In genomic region chr4:72977936-72978485, GRCh38 we compare ENCODE assay signal across 16 cellular contexts.
DNase-seq lines count a peak whose midpoint lies in the region; ATAC-seq and TF ChIP-seq lines count a peak whose summit lies in the region.
"Had no signal": no experiment of that assay in that cellular context is flagged by ENCODE, and none has a peak within 500 bp of the region (broad histone marks: within the 10 kb centered on the region; RNA-seq: fewer than 3 reads in every experiment).

No MANE protein-coding gene starts in this region.

- no peaks in the 10 kb centered on the region for H3K79me2 ChIP-seq in PC-3 (ENCODE audit: low read length)
- no peaks in the 10 kb centered on the region for H3K79me2 ChIP-seq in hepatocyte

- DNase-seq in PC-3 (no peak), astrocyte of the hippocampus (ENCODE audit: low read depth, low spot score) (peak; percentile 71), hepatocyte (ENCODE audit: low spot score) (no peak), sciatic nerve (ENCODE audit: low spot score) (no peak), A673 (ENCODE audit: low spot score) (no peak), GOT3 (lab: John Stamatoyannopoulos, UW) (no peak)
- DNase-seq in activated naive CD4-positive, alpha-beta T cell treated with anti-CD3 and anti-CD28 coated beads, Interleukin-2, amount 50 U/mL, for 16 hours, result no peak
- DNase-seq in stimulated activated CD4-positive, alpha-beta T cell treated with anti-CD3 and anti-CD28 coated beads, Interleukin-2, amount 100 ng/mL, for 24 hours, result no peak
- DNase-seq: NCI-H1048; NCI-H2227 treated with DMSO at 0.1 percent for 48 hours; NCI-H526; NK-92 treated with Interleukin-12 subunit alpha and Interleukin-12 subunit beta, amount 100 ng/mL, for 24 hours; OCI-M1 had no signal

- no peak overlapping the region for H2AFZ ChIP-seq in PC-3 (ENCODE audit: low read length)
- peak overlapping the region; percentile 18 for H2AFZ ChIP-seq in hepatocyte

- no peak overlapping the region for H3K4me3 ChIP-seq in PC-3 (ENCODE audit: low read length)
- no peak overlapping the region for H3K4me3 ChIP-seq in hepatocyte
- H3K4me3 ChIP-seq in A673 (ENCODE audit: low read depth, low read length, poor library complexity, severe bottlenecking), result no peak overlapping the region
- H3K4me3 ChIP-seq: BLaER1, HAP-1, SK-N-MC had no signal

- no peaks in the 10 kb centered on the region for H3K9me3 ChIP-seq in PC-3 (ENCODE audit: low read length)
- H3K9me3 ChIP-seq in hepatocyte (ENCODE audit: low read depth), result no peaks in the 10 kb centered on the region
- no peaks in the 10 kb centered on the region for H3K9me3 ChIP-seq in A673 (ENCODE audit: low read depth, low read length, poor library complexity, severe bottlenecking)
- H3K9me3 ChIP-seq: BLaER1, HAP-1 had no signal

- H3F3A ChIP-seq in PC-3 (ENCODE audit: low read length, unreplicated experiment), result peaks cover 4% of the 10 kb centered on the region

- intact Hi-C loops in PC-3 (cut with micrococcal nuclease), result no loop called here
- intact Hi-C loops in sciatic nerve (cut with DNase I), result no loop called here
- intact Hi-C loops in A673 (cut with micrococcal nuclease; ENCODE audit: unreplicated experiment), result no loop called here

- H3K27ac ChIP-seq in PC-3 (ENCODE audit: low read length), result no peak overlapping the region
- peak overlapping the region; percentile 27 for H3K27ac ChIP-seq in hepatocyte
- no peak overlapping the region for H3K27ac ChIP-seq in A673 (ENCODE audit: low read depth, low read length, poor library complexity, severe bottlenecking)
- H3K27ac ChIP-seq: BLaER1, SK-N-MC had no signal

- H3K4me2 ChIP-seq in PC-3 (ENCODE audit: low read length), result no peak overlapping the region
- H3K4me2 ChIP-seq in hepatocyte, result no peak overlapping the region
- H3K4me2 ChIP-seq: BLaER1 had no signal

- BruUV-seq in PC-3 (replicated peaks; lab: Mats Ljungman, UMichigan), result no TSS peak
- BruUV-seq in A673 (replicated peaks; lab: Mats Ljungman, UMichigan), result no TSS peak

- TF ChIP-seq CTCF in PC-3 (conservative IDR thresholded peaks at IDR 0.05; ENCODE audit: low read depth, low read length) (no peak), hepatocyte (IDR thresholded peaks at IDR 0.05; ENCODE audit: poor library complexity) (no peak), A673 (conservative IDR thresholded peaks at IDR 0.05; ENCODE audit: low read depth, low read length) (no peak)

- CTCF ChIA-PET in PC-3 (lab: Charles Lee) (no interaction called here), A673 (lab: Charles Lee) (no interaction called here)

- WGBS in hepatocyte (ENCODE audit: low lambda C conversion rate, missing lambda C conversion rate), result 74% methylated on average over 5 of the region's 5 CpGs

- no peaks in the 10 kb centered on the region for H3K27me3 ChIP-seq in PC-3 (ENCODE audit: low read length)
- no peaks in the 10 kb centered on the region for H3K27me3 ChIP-seq in hepatocyte
- no peaks in the 10 kb centered on the region for H3K27me3 ChIP-seq in A673 (replicated peaks; ENCODE audit: insufficient read depth, low read depth, low read length, poor library complexity)
- H3K27me3 ChIP-seq: BLaER1 had no signal

- POLR2A ChIA-PET in PC-3 (lab: Charles Lee; ENCODE audit: unreplicated experiment) (no interaction called here), A673 (lab: Charles Lee; ENCODE audit: low non-redundant PET) (no interaction called here)

- H4K20me1 ChIP-seq in PC-3 (ENCODE audit: low read length) (no peaks in the 10 kb centered on the region), hepatocyte (ENCODE audit: insufficient read depth, poor library complexity, severe bottlenecking) (no peaks in the 10 kb centered on the region)
- H4K20me1 ChIP-seq: BLaER1 had no signal

- H3K36me3 ChIP-seq in PC-3 (ENCODE audit: low read depth, low read length) (no peaks in the 10 kb centered on the region), hepatocyte (replicated peaks; ENCODE audit: insufficient read depth, low read depth) (no peaks in the 10 kb centered on the region), A673 (ENCODE audit: insufficient read depth, low read length, poor library complexity, severe bottlenecking) (no peaks in the 10 kb centered on the region)
- H3K36me3 ChIP-seq: BLaER1, HAP-1 had no signal

- no peak overlapping the region for H3K9ac ChIP-seq in PC-3 (ENCODE audit: low read length)
- H3K9ac ChIP-seq: BLaER1 had no signal

- 0 out of 2 replicates have a peak, but pooled peaks have one; percentile 11 for ATAC-seq in PC-3
- peak; percentile 42 for ATAC-seq in sciatic nerve

- H3K9me2 ChIP-seq in PC-3 (replicated peaks; ENCODE audit: low read length), result no peaks in the 10 kb centered on the region
- no peaks in the 10 kb centered on the region for H3K9me2 ChIP-seq in hepatocyte (replicated peaks; ENCODE audit: insufficient read depth)

- peaks cover 14% of the 10 kb centered on the region for H3K4me1 ChIP-seq in PC-3 (ENCODE audit: insufficient read depth, low read length)
- peaks cover 5% of the 10 kb centered on the region for H3K4me1 ChIP-seq in hepatocyte (ENCODE audit: insufficient read depth)
- H3K4me1 ChIP-seq in A673 (ENCODE audit: insufficient read depth, low read length, poor library complexity, severe bottlenecking), result no peaks in the 10 kb centered on the region
- H3K4me1 ChIP-seq: BLaER1 had no signal
